Comparison of ENCODE assay signal across 26 cellular contexts in the genomic region with DNA sequence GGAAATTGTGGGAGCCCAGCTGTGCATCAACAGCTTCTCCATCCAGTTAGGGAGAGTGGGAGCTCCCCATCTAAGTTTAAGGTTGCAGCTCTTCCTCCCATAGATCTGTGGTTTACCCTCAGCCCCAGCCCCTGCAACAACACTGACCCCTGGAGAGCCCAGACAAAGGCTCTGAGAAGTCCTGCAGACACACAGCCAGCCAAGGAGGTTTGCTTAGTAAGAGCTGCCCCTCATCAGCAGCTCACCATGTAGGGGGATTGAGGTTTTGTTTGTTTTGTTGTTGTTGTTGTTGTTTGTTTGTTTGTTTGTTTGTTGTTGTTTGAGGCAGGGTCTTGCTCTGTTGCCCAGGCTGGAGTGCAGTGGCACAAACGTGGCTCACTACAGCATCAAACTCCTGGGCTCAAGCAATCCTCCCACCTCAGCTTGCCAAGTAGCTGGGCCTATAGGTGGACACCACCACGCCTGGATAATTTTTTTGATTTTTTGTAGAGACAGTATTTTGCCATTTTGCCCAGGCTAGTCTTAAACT.
DNase-seq lines count a peak whose midpoint lies in the region; ATAC-seq and TF ChIP-seq lines count a peak whose summit lies in the region.
"Had no signal": no experiment of that assay in that cellular context is flagged by ENCODE, and none has a peak within 500 bp of the region (broad histone marks: within the 10 kb centered on the region; RNA-seq: fewer than 3 reads in every experiment).

No MANE protein-coding gene starts in this region.

- H3K9me3 ChIP-seq in psoas muscle (no peaks in the 10 kb centered on the region), ascending aorta (no peaks in the 10 kb centered on the region)
- H3K9me3 ChIP-seq: gastroesophageal sphincter, prostate gland, testis had no signal

- H3K27ac ChIP-seq in psoas muscle (peak overlapping the region; percentile 64), ascending aorta (peak overlapping the region in 1 of 2 donors; percentile 51)
- H3K27ac ChIP-seq: KMS-11, prostate gland, testis had no signal

- no peaks in the 10 kb centered on the region for H3K36me3 ChIP-seq in psoas muscle (ENCODE audit: insufficient read depth in 1 of 2, low read depth in 1 of 2)
- H3K36me3 ChIP-seq in ascending aorta: peaks cover 3 to 4% of the 10 kb centered on the region in 2 donors
- H3K36me3 ChIP-seq: prostate gland had no signal

- H3K9me3 Mint-ChIP-seq in activated CD4-positive, alpha-beta memory T cell treated with anti-CD3 and anti-CD28 coated beads for 36 hours: no peaks in the 10 kb centered on the region
- H3K9me3 Mint-ChIP-seq in activated CD4-positive, alpha-beta memory T cell treated with anti-CD3 and anti-CD28 coated beads, Interleukin-2, amount 10 ng/mL, durations not matched to agents 7 days and 5 days: no peaks in the 10 kb centered on the region
- no peaks in the 10 kb centered on the region for H3K9me3 Mint-ChIP-seq in memory B cell
- H3K9me3 Mint-ChIP-seq: activated naive CD4-positive, alpha-beta T cell treated with anti-CD3 and anti-CD28 coated beads for 36 hours; dendritic cell treated with granulocyte-macrophage colony-stimulating factor and Interleukin-4, amounts not matched to agents 40 ng/mL and 50 ng/mL, for 4 days had no signal

- no peak overlapping the region for H3K4me3 Mint-ChIP-seq in activated CD4-positive, alpha-beta memory T cell treated with anti-CD3 and anti-CD28 coated beads for 36 hours
- no peak overlapping the region for H3K4me3 Mint-ChIP-seq in activated CD4-positive, alpha-beta memory T cell treated with anti-CD3 and anti-CD28 coated beads, Interleukin-2, amount 10 ng/mL, durations not matched to agents 7 days and 5 days
- no peak overlapping the region for H3K4me3 Mint-ChIP-seq in memory B cell
- H3K4me3 Mint-ChIP-seq: activated naive CD4-positive, alpha-beta T cell treated with anti-CD3 and anti-CD28 coated beads for 36 hours; dendritic cell treated with granulocyte-macrophage colony-stimulating factor and Interleukin-4, amounts not matched to agents 40 ng/mL and 50 ng/mL, for 4 days had no signal

- no peak overlapping the region for H3K4me3 ChIP-seq in psoas muscle
- H3K4me3 ChIP-seq in ascending aorta: no peak overlapping the region
- H3K4me3 ChIP-seq: gastroesophageal sphincter, prostate gland, skin epidermis, testis had no signal

- 81 to 93% (median 93%) methylated on average over 2 of the region's 2 CpGs for WGBS in psoas muscle, 3 donors

- H3K36me3 Mint-ChIP-seq in activated CD4-positive, alpha-beta memory T cell treated with anti-CD3 and anti-CD28 coated beads for 36 hours: peaks cover 19% of the 10 kb centered on the region
- peaks cover 43% of the 10 kb centered on the region for H3K36me3 Mint-ChIP-seq in activated CD4-positive, alpha-beta memory T cell treated with anti-CD3 and anti-CD28 coated beads, Interleukin-2, amount 10 ng/mL, durations not matched to agents 7 days and 5 days (ENCODE audit: low read depth)
- peaks cover 17% of the 10 kb centered on the region for H3K36me3 Mint-ChIP-seq in memory B cell

- ATAC-seq in memory B cell (ENCODE audit: low read depth): no peak
- no peak for ATAC-seq in psoas muscle
- no peak for ATAC-seq in GM21576 (IDR thresholded peaks at IDR 0.05; ENCODE audit: unreplicated experiment)
- ATAC-seq: gastroesophageal sphincter, left lobe of liver had no signal

- H3K27me3 Mint-ChIP-seq in activated CD4-positive, alpha-beta memory T cell treated with anti-CD3 and anti-CD28 coated beads for 36 hours: no peaks in the 10 kb centered on the region
- H3K27me3 Mint-ChIP-seq in activated CD4-positive, alpha-beta memory T cell treated with anti-CD3 and anti-CD28 coated beads, Interleukin-2, amount 10 ng/mL, durations not matched to agents 7 days and 5 days: no peaks in the 10 kb centered on the region
- H3K27me3 Mint-ChIP-seq in memory B cell: no peaks in the 10 kb centered on the region
- H3K27me3 Mint-ChIP-seq: dendritic cell treated with granulocyte-macrophage colony-stimulating factor and Interleukin-4, amounts not matched to agents 40 ng/mL and 50 ng/mL, for 4 days had no signal

- intact Hi-C loops in activated CD4-positive, alpha-beta memory T cell treated with anti-CD3 and anti-CD28 coated beads for 36 hours (cut with micrococcal nuclease): no loop called here
- intact Hi-C loops in psoas muscle (cut with DNase I) (loop anchor here in 1 of 2 donors (5.0 kb wide), 1 partner anchor 174 kb away; the partner anchor contains the start of gene SOCS1), ascending aorta (cut with DNase I) (no loop called here)

- peak overlapping the region; percentile 49 for H3K27ac Mint-ChIP-seq in activated CD4-positive, alpha-beta memory T cell treated with anti-CD3 and anti-CD28 coated beads for 36 hours
- H3K27ac Mint-ChIP-seq in activated CD4-positive, alpha-beta memory T cell treated with anti-CD3 and anti-CD28 coated beads, Interleukin-2, amount 10 ng/mL, durations not matched to agents 7 days and 5 days: no peak overlapping the region
- peak overlapping the region; percentile 58 for H3K27ac Mint-ChIP-seq in memory B cell
- H3K27ac Mint-ChIP-seq: activated naive CD4-positive, alpha-beta T cell treated with anti-CD3 and anti-CD28 coated beads for 36 hours; dendritic cell treated with granulocyte-macrophage colony-stimulating factor and Interleukin-4, amounts not matched to agents 40 ng/mL and 50 ng/mL, for 4 days had no signal

- H3K4me1 ChIP-seq in psoas muscle (peaks cover 15% of the 10 kb centered on the region), ascending aorta (peaks cover 10 to 27% of the 10 kb centered on the region in 2 donors)
- H3K4me1 ChIP-seq: prostate gland had no signal

- H3K27me3 ChIP-seq in psoas muscle (ENCODE audit: insufficient read depth in 3 of 3, low read length in 2 of 3): no peaks in the 10 kb centered on the region
- H3K27me3 ChIP-seq in ascending aorta: no peaks in the 10 kb centered on the region
- H3K27me3 ChIP-seq: gastroesophageal sphincter, testis had no signal

- H3K4me1 Mint-ChIP-seq in activated CD4-positive, alpha-beta memory T cell treated with anti-CD3 and anti-CD28 coated beads for 36 hours (ENCODE audit: low read depth): peaks cover 74% of the 10 kb centered on the region
- peaks cover 72% of the 10 kb centered on the region for H3K4me1 Mint-ChIP-seq in activated CD4-positive, alpha-beta memory T cell treated with anti-CD3 and anti-CD28 coated beads, Interleukin-2, amount 10 ng/mL, durations not matched to agents 7 days and 5 days
- H3K4me1 Mint-ChIP-seq in memory B cell: peaks cover 29% of the 10 kb centered on the region

- DNase-seq in activated CD4-positive, alpha-beta memory T cell treated with anti-CD3 and anti-CD28 coated beads for 36 hours: no peak
- DNase-seq in activated CD4-positive, alpha-beta memory T cell treated with anti-CD3 and anti-CD28 coated beads, Interleukin-2, amount 10 ng/mL, durations not matched to agents 7 days and 5 days: no peak
- DNase-seq in MV-4-11 (lab: John Stamatoyannopoulos, UW) (peak; percentile 5), memory B cell (ENCODE audit: low spot score in 2 of 2) (no peak), psoas muscle (no peak), ascending aorta (ENCODE audit: low spot score in 2 of 2) (no peak), NCI-H2107 treated with DMSO at 0.1 percent for 48 hours (lab: John Stamatoyannopoulos, UW; ENCODE audit: unreplicated experiment) (no peak)
- DNase-seq: activated CD4-positive, alpha-beta T cell treated with anti-CD3 and anti-CD28 coated beads, Interleukin-2, amount 50 U/mL, for 4 hours; activated naive CD4-positive, alpha-beta T cell treated with anti-CD3 and anti-CD28 coated beads for 36 hours; anterior cingulate cortex; caudate nucleus; DMS53; GDM1; hypothalamus; NCI-H1694; NCI-H526; SIG-M5; stimulated activated CD4-positive, alpha-beta T cell treated with anti-CD3 and anti-CD28 coated beads, Interleukin-1b, Interleukin-23, amount 100 ng/mL, for 48 hours; testis had no signal

- POLR2A ChIA-PET in activated CD4-positive, alpha-beta memory T cell treated with anti-CD3 and anti-CD28 coated beads for 36 hours (lab: Charles Lee): interaction anchor here (1.0 kb wide), 1 partner anchor 12 kb away, joined by 3 read pairs; no protein-coding TSS in a partner anchor
- POLR2A ChIA-PET in activated CD4-positive, alpha-beta memory T cell treated with anti-CD3 and anti-CD28 coated beads, Interleukin-2, amount 10 ng/mL, durations not matched to agents 7 days and 5 days (lab: Charles Lee): interaction anchor here (1.4 to 1.9 kb wide), 2 partner anchors 11 to 172 kb away, joined by 3 to 9 read pairs; partner anchors contain the start of gene SOCS1

- no peak for TF ChIP-seq CTCF in psoas muscle (IDR thresholded peaks at IDR 0.05)
- no peak for TF ChIP-seq CTCF in ascending aorta (IDR thresholded peaks at IDR 0.05)

- CTCF ChIA-PET in activated CD4-positive, alpha-beta memory T cell treated with anti-CD3 and anti-CD28 coated beads for 36 hours (lab: Charles Lee): interaction anchor here (0.7 to 1.6 kb wide), 2 partner anchors 9 to 112 kb away, joined by 3 to 4 read pairs; no protein-coding TSS in a partner anchor
- CTCF ChIA-PET in activated CD4-positive, alpha-beta memory T cell treated with anti-CD3 and anti-CD28 coated beads, Interleukin-2, amount 10 ng/mL, durations not matched to agents 7 days and 5 days (lab: Charles Lee): interaction anchor here (1.0 kb wide), 1 partner anchor 11 kb away, joined by 3 read pairs; no protein-coding TSS in a partner anchor
